ENCODE assay signal across 19 cellular contexts in the genomic region with DNA sequence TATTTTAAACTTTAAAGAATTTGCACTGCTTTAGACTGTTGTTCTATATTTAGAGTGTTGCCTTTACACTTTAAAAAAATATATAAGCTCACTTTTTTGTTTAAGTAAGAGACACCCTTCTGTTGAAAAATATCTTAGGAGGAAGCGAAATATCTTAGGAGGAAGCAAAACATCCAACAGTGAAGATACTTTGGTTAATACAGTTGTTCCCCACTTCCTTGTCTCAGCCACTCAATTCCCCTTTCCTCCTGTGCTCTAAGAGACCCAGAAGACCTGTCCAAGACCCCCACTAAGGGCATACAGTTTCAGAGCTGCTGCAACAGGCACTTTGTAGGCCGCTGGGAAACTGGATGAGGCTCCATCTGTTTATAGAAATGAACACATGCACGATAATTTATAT. TPM values are rescaled to one million over a fixed set of nuclear protein-coding genes. Genes with fewer than 3 reads are reported as not detected.
DNase-seq lines count a peak whose midpoint lies in the region; ATAC-seq and TF ChIP-seq lines count a peak whose summit lies in the region.
"Had no signal": no experiment of that assay in that cellular context is flagged by ENCODE, and none has a peak within 500 bp of the region (broad histone marks: within the 10 kb centered on the region; RNA-seq: fewer than 3 reads in every experiment).

No MANE protein-coding gene starts in this region.

- ATAC-seq in GM21723 (IDR thresholded peaks at IDR 0.05; ENCODE audit: unreplicated experiment) = peak; percentile 45
- no peak for ATAC-seq in HG02588 (IDR thresholded peaks at IDR 0.05; ENCODE audit: unreplicated experiment)
- no peak for ATAC-seq in left ventricle myocardium superior
- ATAC-seq: HCT116 had no signal

- peaks cover 92% of the 10 kb centered on the region for H3K4me1 Mint-ChIP-seq in CD14-positive monocyte

- no peaks in the 10 kb centered on the region for H3K27me3 ChIP-seq in uterus
- H3K27me3 ChIP-seq: right atrium auricular region had no signal

- H3K27me3 Mint-ChIP-seq in CD14-positive monocyte (ENCODE audit: low read depth in 3 of 3) = peaks cover 0 to 2% (median 0%) of the 10 kb centered on the region in 3 donors
- H3K27me3 Mint-ChIP-seq: activated CD4-positive, alpha-beta T cell treated with anti-CD3 and anti-CD28 coated beads, Interleukin-2, amount 10 ng/mL, durations not matched to agents 7 days and 5 days had no signal

- TF ChIP-seq CTCF in CD14-positive monocyte (IDR thresholded peaks at IDR 0.05) (no peak), uterus (IDR thresholded peaks at IDR 0.05) (no peak)

- H3K9me3 ChIP-seq in uterus = no peaks in the 10 kb centered on the region
- H3K9me3 ChIP-seq: left ventricle myocardium inferior, right atrium auricular region had no signal

- no peak overlapping the region for H3K4me3 ChIP-seq in uterus
- H3K4me3 ChIP-seq: left ventricle myocardium inferior, right atrium auricular region had no signal

- no peak overlapping the region for H3K27ac ChIP-seq in uterus
- H3K27ac ChIP-seq: left ventricle myocardium inferior, right atrium auricular region had no signal

- no peaks in the 10 kb centered on the region for H3K36me3 ChIP-seq in uterus
- H3K36me3 ChIP-seq: left ventricle myocardium inferior, right atrium auricular region had no signal

- H3K27ac Mint-ChIP-seq in CD14-positive monocyte = peak overlapping the region; percentile 82 to 93 (median 89)
- H3K27ac Mint-ChIP-seq: activated CD4-positive, alpha-beta T cell treated with anti-CD3 and anti-CD28 coated beads, Interleukin-2, amount 10 ng/mL, durations not matched to agents 7 days and 5 days; activated T-helper 1 cell treated with anti-CD3 and anti-CD28 coated beads, Interleukin-12 subunit alpha, Interleukin-12 subunit beta, Interleukin-2, Interleukin-4 antibody, amounts not matched to agents 30 ng/mL and 10 ng/mL and 1 ng/mL, durations not matched to agents 14 hours and 24 hours and 36 hours; nephron progenitor cell had no signal

- no peak for TF ChIP-seq POLR2A in uterus (IDR thresholded peaks at IDR 0.05)

- intact Hi-C loops in CD14-positive monocyte (cut with micrococcal nuclease) = loop anchor here (5.0 to 10.0 kb wide), 4 partner anchors 83 to 1261 kb away; partner anchors contain the start of genes PHLPP1 (in 1 of the 2) and VPS4B (in 1 of the 2)
- intact Hi-C loops in left ventricle myocardium superior (cut with micrococcal nuclease) = no loop called here
- intact Hi-C loops in uterus (cut with DNase I; ENCODE audit: low total_unique reads) = no loop called here

- no peaks in the 10 kb centered on the region for H3K4me1 ChIP-seq in uterus

- peaks cover 13 to 31% of the 10 kb centered on the region in 2 donors for H3K36me3 Mint-ChIP-seq in CD14-positive monocyte

- peak overlapping the region in 1 of 2 donors; percentile 86 for H3K4me3 Mint-ChIP-seq in CD14-positive monocyte
- H3K4me3 Mint-ChIP-seq: activated CD4-positive, alpha-beta T cell treated with anti-CD3 and anti-CD28 coated beads, Interleukin-2, amount 10 ng/mL, durations not matched to agents 7 days and 5 days; activated T-helper 1 cell treated with anti-CD3 and anti-CD28 coated beads, Interleukin-12 subunit alpha, Interleukin-12 subunit beta, Interleukin-2, Interleukin-4 antibody, amounts not matched to agents 30 ng/mL and 10 ng/mL and 1 ng/mL, durations not matched to agents 14 hours and 24 hours and 36 hours; nephron progenitor cell had no signal

- DNase-seq in CD14-positive monocyte (ENCODE audit: low spot score) = no peak
- peak; percentile 69 to 86 for DNase-seq in NOMO-1 (lab: John Stamatoyannopoulos, UW; ENCODE audit: unreplicated experiment in 2 of 2)
- peak; percentile 12 for DNase-seq in middle frontal gyrus (ENCODE audit: extremely low spot score, low spot score)
- DNase-seq in left ventricle myocardium superior = no peak
- no peak for DNase-seq in uterus
- no peak for DNase-seq in NCI-H82 (lab: John Stamatoyannopoulos, UW)
- DNase-seq: activated CD4-positive, alpha-beta T cell treated with anti-CD3 and anti-CD28 coated beads, Interleukin-2, amount 10 ng/mL, durations not matched to agents 7 days and 5 days; amniotic stem cell; left ventricle myocardium inferior; NCI-H2107; nephron progenitor cell; Right ventricle myocardium superior had no signal

- H3K9me3 Mint-ChIP-seq in CD14-positive monocyte = no peaks in the 10 kb centered on the region
- H3K9me3 Mint-ChIP-seq: activated CD4-positive, alpha-beta T cell treated with anti-CD3 and anti-CD28 coated beads, Interleukin-2, amount 10 ng/mL, durations not matched to agents 7 days and 5 days; activated T-helper 1 cell treated with anti-CD3 and anti-CD28 coated beads, Interleukin-12 subunit alpha, Interleukin-12 subunit beta, Interleukin-2, Interleukin-4 antibody, amounts not matched to agents 30 ng/mL and 10 ng/mL and 1 ng/mL, durations not matched to agents 14 hours and 24 hours and 36 hours had no signal

RNA-seq across cellular contexts. Expression of gene SERPINB8, which starts 5.8 kb away (rescaled TPM):
- 100 to 1,000 TPM; 115 to 141 TPM for polyA plus RNA-seq in CD14-positive monocyte
- total RNA-seq in left ventricle myocardium superior (1.3 TPM), uterus (10 to 100 TPM in 2 of 4 donors, 1 to 10 TPM in 2; 2.3 to 15.0 (median 7.0) TPM)

RNA-seq across cellular contexts. Expression of gene HMSD, which starts 26.5 kb away (rescaled TPM):
- polyA plus RNA-seq in CD14-positive monocyte = not detected
- 1.2 TPM for total RNA-seq in left ventricle myocardium superior
- total RNA-seq in uterus = under 1 TPM in 1 of 4 donors, not detected in 3; 0.28 TPM
- total RNA-seq: cerebellum, frontal cortex, left ventricle myocardium inferior had no signal

Comparison
In these comparisons a context has a peak if more than half of its experiments do, and no peak if none do; other contexts are left out.
1. DNase-seq: peak in NOMO-1 (2 of 2) and middle frontal gyrus (single experiment); none in CD14-positive monocyte (single experiment), left ventricle myocardium superior (single experiment), uterus (0 of 2) and NCI-H82 (single experiment).
2. intact Hi-C loops: an anchor here in CD14-positive monocyte (5.0 to 10.0 kb wide); none called in left ventricle myocardium superior and uterus.